Comparison of ENCODE assay signal across 9 cellular contexts in the genomic region with DNA sequence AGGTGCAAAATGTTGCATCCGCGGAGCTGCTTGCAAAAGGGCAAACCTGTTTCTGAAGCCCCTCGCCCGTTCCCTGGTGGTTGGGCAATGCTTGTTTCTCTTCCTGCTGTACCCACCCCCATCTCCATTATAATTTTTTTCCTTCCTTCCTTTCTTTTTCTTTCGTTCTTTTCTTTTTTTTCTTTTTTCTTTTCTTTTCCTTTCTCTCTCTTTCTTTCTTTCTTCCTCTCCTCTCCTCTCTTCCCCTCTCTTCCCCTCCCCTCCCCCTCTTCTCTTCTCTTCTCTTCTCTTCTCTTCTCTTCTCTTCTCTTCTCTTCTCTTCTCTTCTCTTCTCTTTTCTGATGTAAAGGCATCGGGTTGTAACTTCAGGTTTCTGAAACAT.
A peak's percentile ranks its signal among the peaks of the same experiment; 100 is the strongest.
DNase-seq lines count a peak whose midpoint lies in the region; ATAC-seq and TF ChIP-seq lines count a peak whose summit lies in the region.
"Had no signal": no experiment of that assay in that cellular context is flagged by ENCODE, and none has a peak within 500 bp of the region (broad histone marks: within the 10 kb centered on the region; RNA-seq: fewer than 3 reads in every experiment).

No MANE protein-coding gene starts in this region.

- intact Hi-C loops in gastrocnemius medialis (cut with DNase I; ENCODE audit: low total_unique reads): no loop called here

- no peak for TF ChIP-seq POLR2A in gastrocnemius medialis (IDR thresholded peaks at IDR 0.05)

- no peaks in the 10 kb centered on the region for H3K9me3 ChIP-seq in RWPE2 (ENCODE audit: severe bottlenecking)
- H3K9me3 ChIP-seq in gastrocnemius medialis: no peaks in the 10 kb centered on the region

- no peak for TF ChIP-seq CTCF in GM12875 (IDR thresholded peaks at IDR 0.05; ENCODE audit: borderline replicate concordance, insufficient read depth, low read depth, low read length)
- TF ChIP-seq CTCF in RWPE2 (IDR thresholded peaks at IDR 0.05; ENCODE audit: poor library complexity, severe bottlenecking): no peak
- no peak for TF ChIP-seq CTCF in epithelial cell of proximal tubule (conservative IDR thresholded peaks at IDR 0.05; ENCODE audit: low read depth, low read length)
- TF ChIP-seq CTCF in gastrocnemius medialis (IDR thresholded peaks at IDR 0.05 in 4 of 5, conservative IDR thresholded peaks at IDR 0.05 in 1 of 5): no peak

- H3K27me3 ChIP-seq in RWPE2 (ENCODE audit: insufficient read depth, poor library complexity, severe bottlenecking) (no peaks in the 10 kb centered on the region), gastrocnemius medialis (peaks cover 3 to 6% (median 5%) of the 10 kb centered on the region in 3 donors)

- in situ Hi-C loops in gastrocnemius medialis (cut with MboI; ENCODE audit: low sequenced_read_pairs in 4 of 4): no loop called here

- H3K27ac ChIP-seq in RWPE2 (ENCODE audit: poor library complexity, severe bottlenecking) (no peak overlapping the region), gastrocnemius medialis (no peak overlapping the region)

- ATAC-seq in RWPE2 (ENCODE audit: low read depth) (no peak), gastrocnemius medialis (no peak), HG03045 (IDR thresholded peaks at IDR 0.05; ENCODE audit: unreplicated experiment) (no peak)

- DNase-seq in RWPE2 (ENCODE audit: low spot score) (no peak), epithelial cell of proximal tubule (ENCODE audit: low read depth) (no peak), gastrocnemius medialis (no peak), NCI-H510A (lab: John Stamatoyannopoulos, UW) (no peak), cerebellum (ENCODE audit: low spot score) (no peak), putamen (ENCODE audit: low spot score) (no peak)
- DNase-seq: NCI-H446 had no signal

- H3K36me3 ChIP-seq in RWPE2 (ENCODE audit: low read depth): no peaks in the 10 kb centered on the region
- no peaks in the 10 kb centered on the region for H3K36me3 ChIP-seq in gastrocnemius medialis

- H3K4me3 ChIP-seq in GM12875 (ENCODE audit: low read depth, low read length): peak overlapping the region; percentile 55
- H3K4me3 ChIP-seq in RWPE2 (ENCODE audit: severe bottlenecking): peak overlapping the region; percentile 22
- peak overlapping the region; percentile 8 for H3K4me3 ChIP-seq in epithelial cell of proximal tubule (ENCODE audit: low read depth, low read length)
- H3K4me3 ChIP-seq in gastrocnemius medialis: peak overlapping the region; percentile 10 to 46 (median 23)

- H3K4me1 ChIP-seq in RWPE2 (ENCODE audit: insufficient read depth, poor library complexity, severe bottlenecking): no peaks in the 10 kb centered on the region
- peaks cover 4% of the 10 kb centered on the region in 2 donors for H3K4me1 ChIP-seq in gastrocnemius medialis
